ENCODE assay signal across 31 cellular contexts in genomic region chr3:139140553-139140952, GRCh38.
DNase-seq lines count a peak whose midpoint lies in the region; ATAC-seq and TF ChIP-seq lines count a peak whose summit lies in the region.
"Had no signal": no experiment of that assay in that cellular context is flagged by ENCODE, and none has a peak within 500 bp of the region (broad histone marks: within the 10 kb centered on the region; RNA-seq: fewer than 3 reads in every experiment).

No MANE protein-coding gene starts in this region.

- H3K4me3 ChIP-seq in mucosa of descending colon = no peak overlapping the region
- H3K4me3 ChIP-seq: A549; BLaER1; BLaER1 treated with 17β-estradiol and CSF1 and Interleukin-3, amounts not matched to agents 10 nM and 100 nM had no signal

- H3K36me3 ChIP-seq in mucosa of descending colon (ENCODE audit: low read depth) = no peaks in the 10 kb centered on the region
- H3K36me3 ChIP-seq: BE2C; BLaER1; BLaER1 treated with 17β-estradiol and CSF1 and Interleukin-3, amounts not matched to agents 10 nM and 100 nM had no signal

- H3K27ac ChIP-seq in VCaP = peak overlapping the region; percentile 20; the same call in 1 of the 2 replicates
- H3K27ac ChIP-seq: 22Rv1; A549; BLaER1; BLaER1 treated with 17β-estradiol and CSF1 and Interleukin-3, amounts not matched to agents 10 nM and 100 nM; C4-2B had no signal

- intact Hi-C loops in left colon (cut with DNase I, micrococcal nuclease) (no loop called here), mucosa of descending colon (cut with DNase I, micrococcal nuclease) (no loop called here)

- TF ChIP-seq CTCF in VCaP (conservative IDR thresholded peaks at IDR 0.05) (no peak), mucosa of descending colon (IDR thresholded peaks at IDR 0.05) (no peak)

- no peaks in the 10 kb centered on the region for H3K9me3 ChIP-seq in mucosa of descending colon
- H3K9me3 ChIP-seq: A549; BE2C; BLaER1; BLaER1 treated with 17β-estradiol and CSF1 and Interleukin-3, amounts not matched to agents 10 nM and 100 nM; Caco-2 had no signal

- peak; percentile 88 for ATAC-seq in left colon
- peak; percentile 76 for ATAC-seq in mucosa of descending colon
- no peak for ATAC-seq in GM19023 (IDR thresholded peaks at IDR 0.05; ENCODE audit: unreplicated experiment)
- ATAC-seq: A549; CD8-positive, alpha-beta T cell had no signal

- no peaks in the 10 kb centered on the region for H3K4me1 ChIP-seq in mucosa of descending colon (ENCODE audit: low read depth)
- H3K4me1 ChIP-seq: A549; BE2C; BLaER1; BLaER1 treated with 17β-estradiol and CSF1 and Interleukin-3, amounts not matched to agents 10 nM and 100 nM; Caco-2 had no signal

- DNase-seq in left colon (no peak), mucosa of descending colon (no peak), globus pallidus (ENCODE audit: low spot score) (no peak), AG20443 (ENCODE audit: low spot score) (no peak)
- DNase-seq: 8988T; ACHN; AML-193; BE2C; C1 segment of cervical spinal cord; Caco-2; Calu3; CD4-positive, alpha-beta memory T cell; CD4-positive, alpha-beta T cell; CD4-positive, CD25-positive, alpha-beta regulatory T cell; CD8-positive, alpha-beta memory T cell; CD8-positive, alpha-beta T cell; COR-L47; DMS 273 treated with DMSO at 0.1 percent for 48 hours; DMS153; DMS53; DMS79; DMS79 treated with DMSO at 0.1 percent for 48 hours; DND-41; EL had no signal
